20 cellular contexts compared by ENCODE assay signal in the genomic region with DNA sequence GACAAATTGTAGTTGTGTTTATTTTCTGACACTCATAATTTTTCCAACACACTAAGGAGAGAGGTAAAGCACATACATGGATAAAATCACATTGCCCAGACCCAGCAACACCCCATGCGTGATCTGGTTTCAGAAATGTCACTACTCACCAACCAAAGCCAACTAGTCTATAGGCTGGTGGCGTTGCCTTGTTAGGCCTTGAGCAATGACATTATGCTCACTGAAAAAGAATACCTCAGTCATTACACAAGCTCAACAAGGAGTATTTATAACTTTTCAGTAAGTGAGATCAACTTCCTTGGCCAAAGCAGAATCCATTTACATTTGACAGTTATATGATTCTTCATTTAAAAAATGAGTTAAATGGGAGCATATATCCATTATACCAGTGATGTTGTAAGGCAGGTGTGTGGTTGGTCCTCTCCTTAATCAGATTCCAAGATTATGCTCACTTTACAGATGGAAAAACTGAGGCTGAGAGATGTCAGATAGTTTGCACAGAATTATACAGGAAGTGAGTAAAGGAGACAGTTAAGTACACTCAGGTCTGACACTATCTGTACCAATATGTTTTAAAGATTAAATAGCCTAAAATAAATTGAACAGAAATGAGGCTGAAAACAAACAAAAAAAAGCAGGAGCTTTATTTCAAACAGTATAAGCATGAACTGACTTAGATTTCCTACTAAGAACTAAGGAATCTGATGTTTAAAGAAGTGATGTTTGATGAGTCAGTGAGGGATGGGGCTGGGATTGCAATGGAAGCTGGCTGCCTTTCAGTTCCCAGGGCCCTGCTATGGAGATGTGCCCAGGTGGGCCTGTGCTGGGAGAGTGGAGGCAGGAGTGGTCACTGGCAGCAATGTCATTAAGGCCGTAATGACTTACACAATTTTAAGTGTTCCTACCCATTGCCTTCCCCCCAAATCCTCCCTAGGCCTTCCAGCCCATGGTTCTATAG.
DNase-seq lines count a peak whose midpoint lies in the region; ATAC-seq, FAIRE-seq and TF ChIP-seq lines count a peak whose summit lies in the region.
"Had no signal": no experiment of that assay in that cellular context is flagged by ENCODE, and none has a peak within 500 bp of the region (broad histone marks: within the 10 kb centered on the region; RNA-seq: fewer than 3 reads in every experiment).

No MANE protein-coding gene starts in this region.

- no peak for ATAC-seq in HepG2
- ATAC-seq: naive thymus-derived CD8-positive, alpha-beta T cell had no signal

- WGBS in HepG2 (ENCODE audit: low lambda C conversion rate) = 99% methylated on average over 3 of the region's 3 CpGs
- WGBS in esophagus squamous epithelium, 2 donors = 78 to 79% methylated on average over 3 of the region's 3 CpGs

- TF ChIP-seq POLR2A in HepG2 (IDR thresholded peaks at IDR 0.05; ENCODE audit: insufficient read depth in 1 of 2, low read depth in 2 of 2, low read length in 2 of 2) = no peak
- no peak for TF ChIP-seq POLR2A in esophagus squamous epithelium (IDR thresholded peaks at IDR 0.05)

- H3K27me3 Mint-ChIP-seq in activated naive CD4-positive, alpha-beta T cell treated with anti-CD3 and anti-CD28 coated beads for 36 hours (ENCODE audit: low read depth) = no peaks in the 10 kb centered on the region
- H3K27me3 Mint-ChIP-seq in activated naive CD8-positive, alpha-beta T cell treated with anti-CD3 and anti-CD28 coated beads for 36 hours = peaks cover 3% of the 10 kb centered on the region

- H3K4me3 ChIP-seq in bronchial epithelial cell (ENCODE audit: low read depth, low read length) (no peak overlapping the region), HepG2 (replicated peaks in 1 of 3; ENCODE audit: insufficient read depth in 1 of 3, low read depth in 2 of 3, low read length in 3 of 3) (no peak overlapping the region), esophagus squamous epithelium (no peak overlapping the region)
- H3K4me3 ChIP-seq: BLaER1, prostate gland had no signal

- POLR2A ChIA-PET in HepG2 (lab: Yijun Ruan, JAX) = no interaction called here

- H3K36me3 ChIP-seq in bronchial epithelial cell (ENCODE audit: control insufficient read depth, insufficient read depth, low read length) (no peaks in the 10 kb centered on the region), HepG2 (replicated peaks in 1 of 2; ENCODE audit: control insufficient read depth in 1 of 2, insufficient read depth in 2 of 2, low read length in 2 of 2) (peaks cover 9 to 43% of the 10 kb centered on the region in 2 experiments), esophagus squamous epithelium (peaks cover 0 to 18% (median 0%) of the 10 kb centered on the region in 3 donors)
- H3K36me3 ChIP-seq: prostate gland had no signal

- BruUV-seq in HepG2 (replicated peaks; lab: Mats Ljungman, UMichigan) = no TSS peak

- no peaks in the 10 kb centered on the region for H3K27me3 ChIP-seq in bronchial epithelial cell (ENCODE audit: control insufficient read depth, insufficient read depth, low read length)
- no peaks in the 10 kb centered on the region for H3K27me3 ChIP-seq in HepG2 (ENCODE audit: control insufficient read depth in 1 of 2, insufficient read depth in 2 of 2, low read length in 2 of 2)
- H3K27me3 ChIP-seq in esophagus squamous epithelium = no peaks in the 10 kb centered on the region
- H3K27me3 ChIP-seq: BLaER1 had no signal

- TF ChIP-seq EP300 in HepG2 (IDR thresholded peaks at IDR 0.05; ENCODE audit: low read depth in 2 of 2, low read length in 2 of 2) (no peak), HepG2 (CRISPR knock-in tag; IDR thresholded peaks at IDR 0.05; ENCODE audit: borderline replicate concordance) (no peak)

- TF ChIP-seq RAD21 in HepG2 (CRISPR knock-in tag; IDR thresholded peaks at IDR 0.05) = no peak

- H3K4me1 ChIP-seq in HepG2 (ENCODE audit: insufficient read depth, low read length) (peaks cover 35% of the 10 kb centered on the region), esophagus squamous epithelium (no peaks in the 10 kb centered on the region)
- H3K4me1 ChIP-seq: BLaER1, prostate gland had no signal

- TF ChIP-seq CTCF in bronchial epithelial cell (IDR thresholded peaks at IDR 0.05; ENCODE audit: insufficient read depth, low read length, severe bottlenecking) (no peak), HepG2 (CRISPR knock-in tag; IDR thresholded peaks at IDR 0.05) (no peak), esophagus squamous epithelium (IDR thresholded peaks at IDR 0.05) (no peak)

- H3K4me1 Mint-ChIP-seq in activated naive CD4-positive, alpha-beta T cell treated with anti-CD3 and anti-CD28 coated beads for 36 hours (ENCODE audit: low read depth) = no peaks in the 10 kb centered on the region
- H3K4me1 Mint-ChIP-seq in activated naive CD8-positive, alpha-beta T cell treated with anti-CD3 and anti-CD28 coated beads for 36 hours = no peaks in the 10 kb centered on the region
- H3K4me1 Mint-ChIP-seq: naive thymus-derived CD8-positive, alpha-beta T cell had no signal

- in situ Hi-C loops in HepG2 (cut with HindIII; ENCODE audit: extremely low pct_ligation_motif_present, low pct_unique_long_range_greater_than_20kb) = no loop called here

- intact Hi-C loops in HepG2 (cut with micrococcal nuclease; ENCODE audit: unreplicated experiment) = no loop called here
- intact Hi-C loops in activated naive CD4-positive, alpha-beta T cell treated with anti-CD3 and anti-CD28 coated beads for 36 hours (cut with micrococcal nuclease) = no loop called here
- intact Hi-C loops in esophagus squamous epithelium (cut with DNase I) = no loop called here

- H4K20me1 ChIP-seq in HepG2 (ENCODE audit: insufficient read depth, low read length) = peaks cover 19% of the 10 kb centered on the region
- H4K20me1 ChIP-seq: BLaER1 had no signal

- H3K9me3 ChIP-seq in HepG2 (ENCODE audit: low read length) = no peaks in the 10 kb centered on the region
- H3K9me3 ChIP-seq in esophagus squamous epithelium = no peaks in the 10 kb centered on the region
- H3K9me3 ChIP-seq: BLaER1, prostate gland had no signal

- H3K27ac ChIP-seq in HepG2 (ENCODE audit: extremely low read length, insufficient read depth, low read length) (no peak overlapping the region), esophagus squamous epithelium (no peak overlapping the region)
- H3K27ac ChIP-seq: BLaER1, prostate gland had no signal

- no peak overlapping the region for H3K4me3 Mint-ChIP-seq in activated naive CD4-positive, alpha-beta T cell treated with anti-CD3 and anti-CD28 coated beads for 36 hours
- no peak overlapping the region for H3K4me3 Mint-ChIP-seq in activated naive CD8-positive, alpha-beta T cell treated with anti-CD3 and anti-CD28 coated beads for 36 hours
- H3K4me3 Mint-ChIP-seq: naive thymus-derived CD8-positive, alpha-beta T cell had no signal

- H2AFZ ChIP-seq in HepG2 (ENCODE audit: low read length) = no peak overlapping the region

- H3K36me3 Mint-ChIP-seq in activated naive CD4-positive, alpha-beta T cell treated with anti-CD3 and anti-CD28 coated beads for 36 hours (ENCODE audit: low read depth) = no peaks in the 10 kb centered on the region
- H3K36me3 Mint-ChIP-seq in activated naive CD8-positive, alpha-beta T cell treated with anti-CD3 and anti-CD28 coated beads for 36 hours = no peaks in the 10 kb centered on the region
- H3K36me3 Mint-ChIP-seq: naive thymus-derived CD8-positive, alpha-beta T cell had no signal

- DNase-seq in AG20443 (ENCODE audit: low spot score) (peak; percentile 74), M059J (ENCODE audit: low read depth) (peak; percentile 22), bronchial epithelial cell (ENCODE audit: low read depth) (peak; percentile 51), HepG2 (ENCODE audit: low spot score) (no peak), amygdala (lab: John Stamatoyannopoulos, UW) (no peak), esophagus squamous epithelium (lab: John Stamatoyannopoulos, UW) (no peak)
- no peak for DNase-seq in activated naive CD4-positive, alpha-beta T cell treated with anti-CD3 and anti-CD28 coated beads for 36 hours
- no peak for DNase-seq in activated naive CD8-positive, alpha-beta T cell treated with anti-CD3 and anti-CD28 coated beads for 36 hours
- DNase-seq: activated CD8-positive, alpha-beta memory T cell treated with anti-CD3 and anti-CD28 coated beads, Interleukin-2, amount 50 U/mL, for 4 hours; activated naive CD4-positive, alpha-beta T cell treated with anti-CD3 and anti-CD28 coated beads, Interleukin-2, amount 50 U/mL, for 16 hours; central memory CD4-positive, alpha-beta T cell; effector memory CD4-positive, alpha-beta T cell; naive thymus-derived CD8-positive, alpha-beta T cell; NCI-H1105 treated with DMSO at 0.1 percent for 48 hours; NK-92 treated with Interleukin-12 subunit alpha and Interleukin-12 subunit beta, amount 100 ng/mL, for 24 hours; Right ventricle myocardium superior; T-helper 2 cell had no signal

- FAIRE-seq in bronchial epithelial cell (lab: Jason Lieb, UNC) = no peak
- FAIRE-seq in HepG2 (lab: Jason Lieb, UNC) = no peak
- FAIRE-seq: H1 had no signal

- CTCF ChIA-PET in HepG2 (lab: Yijun Ruan, JAX; ENCODE audit: low intra/inter-chr PET ratio, low total read pairs) = no interaction called here
- CTCF ChIA-PET in activated naive CD4-positive, alpha-beta T cell treated with anti-CD3 and anti-CD28 coated beads for 36 hours (lab: Charles Lee) = no interaction called here

- H3K9ac ChIP-seq in HepG2 (ENCODE audit: insufficient read depth, low read depth, low read length) = no peak overlapping the region
- H3K9ac ChIP-seq: BLaER1 had no signal

- H3K4me2 ChIP-seq in HepG2 (ENCODE audit: low read depth, low read length) = no peak overlapping the region
- H3K4me2 ChIP-seq: BLaER1 had no signal

- H3K27ac Mint-ChIP-seq in activated naive CD4-positive, alpha-beta T cell treated with anti-CD3 and anti-CD28 coated beads for 36 hours = no peak overlapping the region
- H3K27ac Mint-ChIP-seq in activated naive CD8-positive, alpha-beta T cell treated with anti-CD3 and anti-CD28 coated beads for 36 hours = no peak overlapping the region
- H3K27ac Mint-ChIP-seq: naive thymus-derived CD8-positive, alpha-beta T cell had no signal

- H3K9me3 Mint-ChIP-seq in activated naive CD4-positive, alpha-beta T cell treated with anti-CD3 and anti-CD28 coated beads for 36 hours = no peaks in the 10 kb centered on the region
- H3K9me3 Mint-ChIP-seq in activated naive CD8-positive, alpha-beta T cell treated with anti-CD3 and anti-CD28 coated beads for 36 hours = no peaks in the 10 kb centered on the region
- H3K9me3 Mint-ChIP-seq: naive thymus-derived CD8-positive, alpha-beta T cell had no signal

- no peaks in the 10 kb centered on the region for H3K79me2 ChIP-seq in HepG2 (ENCODE audit: insufficient read depth, low read length)

Comparison
In these comparisons a context has a peak if more than half of its experiments do, and no peak if none do; other contexts are left out.
1. DNase-seq: peak in AG20443 (single experiment), M059J (single experiment) and bronchial epithelial cell (single experiment); none in HepG2 (single experiment), amygdala (0 of 56), activated naive CD4-positive, alpha-beta T cell treated with anti-CD3 and anti-CD28 coated beads for 36 hours (single experiment), activated naive CD8-positive, alpha-beta T cell treated with anti-CD3 and anti-CD28 coated beads for 36 hours (single experiment) and esophagus squamous epithelium (single experiment).